Comparison of ENCODE assay signal across 1 cellular context in the genomic region with DNA sequence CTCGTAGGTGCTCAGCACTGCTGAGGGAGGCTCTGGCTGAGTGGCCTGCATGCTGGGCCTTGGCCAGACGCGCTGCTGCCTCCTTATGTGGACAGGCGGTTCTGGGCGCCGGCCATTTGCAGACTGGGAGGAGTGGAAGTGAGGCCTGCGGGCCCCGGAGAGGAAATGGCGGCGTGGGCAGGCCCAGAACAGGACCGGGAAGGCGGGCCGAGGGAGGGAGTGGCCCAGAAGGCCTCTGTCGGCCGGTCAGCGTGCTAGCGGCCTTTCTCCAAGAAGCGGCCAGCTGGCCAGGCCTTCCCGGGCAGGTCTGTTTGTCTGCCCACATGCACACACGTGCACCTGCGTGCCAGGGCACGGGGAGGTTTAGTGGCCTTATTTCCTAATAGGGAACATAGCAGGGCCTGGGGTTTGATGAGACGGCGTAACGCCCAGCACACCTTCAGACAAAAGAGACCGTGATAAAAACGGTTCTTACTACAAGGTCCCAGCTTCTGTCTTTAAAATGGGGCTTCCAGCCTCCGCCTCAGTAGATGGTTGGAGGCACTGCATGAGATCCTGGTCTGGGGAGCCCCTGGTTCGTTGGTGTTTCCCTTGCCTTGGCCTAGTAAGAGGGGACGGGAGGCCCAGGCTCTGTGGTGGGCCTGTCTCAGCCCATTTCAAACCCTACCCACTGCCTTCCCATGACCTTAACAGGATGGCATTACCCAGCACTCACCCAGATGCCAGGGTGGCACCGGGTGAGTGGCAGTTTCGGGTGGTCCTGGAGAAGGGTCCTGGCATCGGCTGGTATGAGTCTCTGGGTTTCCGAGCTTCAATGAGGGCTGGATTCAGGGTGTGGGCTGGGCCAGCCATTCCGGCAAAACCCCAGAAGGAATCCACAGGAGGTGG.
TF ChIP-seq lines count a peak whose summit lies in the region.

No MANE protein-coding gene starts in this region.

TF ChIP-seq in WTC11, 78 proteins besides CTCF, POLR2A, EP300 and RAD21 (continued from another document):
- no peak for TF ChIP-seq ZNF263 (CRISPR knock-in tag; IDR thresholded peaks at IDR 0.05; ENCODE audit: low read depth)
- TF ChIP-seq, protein P1, sequence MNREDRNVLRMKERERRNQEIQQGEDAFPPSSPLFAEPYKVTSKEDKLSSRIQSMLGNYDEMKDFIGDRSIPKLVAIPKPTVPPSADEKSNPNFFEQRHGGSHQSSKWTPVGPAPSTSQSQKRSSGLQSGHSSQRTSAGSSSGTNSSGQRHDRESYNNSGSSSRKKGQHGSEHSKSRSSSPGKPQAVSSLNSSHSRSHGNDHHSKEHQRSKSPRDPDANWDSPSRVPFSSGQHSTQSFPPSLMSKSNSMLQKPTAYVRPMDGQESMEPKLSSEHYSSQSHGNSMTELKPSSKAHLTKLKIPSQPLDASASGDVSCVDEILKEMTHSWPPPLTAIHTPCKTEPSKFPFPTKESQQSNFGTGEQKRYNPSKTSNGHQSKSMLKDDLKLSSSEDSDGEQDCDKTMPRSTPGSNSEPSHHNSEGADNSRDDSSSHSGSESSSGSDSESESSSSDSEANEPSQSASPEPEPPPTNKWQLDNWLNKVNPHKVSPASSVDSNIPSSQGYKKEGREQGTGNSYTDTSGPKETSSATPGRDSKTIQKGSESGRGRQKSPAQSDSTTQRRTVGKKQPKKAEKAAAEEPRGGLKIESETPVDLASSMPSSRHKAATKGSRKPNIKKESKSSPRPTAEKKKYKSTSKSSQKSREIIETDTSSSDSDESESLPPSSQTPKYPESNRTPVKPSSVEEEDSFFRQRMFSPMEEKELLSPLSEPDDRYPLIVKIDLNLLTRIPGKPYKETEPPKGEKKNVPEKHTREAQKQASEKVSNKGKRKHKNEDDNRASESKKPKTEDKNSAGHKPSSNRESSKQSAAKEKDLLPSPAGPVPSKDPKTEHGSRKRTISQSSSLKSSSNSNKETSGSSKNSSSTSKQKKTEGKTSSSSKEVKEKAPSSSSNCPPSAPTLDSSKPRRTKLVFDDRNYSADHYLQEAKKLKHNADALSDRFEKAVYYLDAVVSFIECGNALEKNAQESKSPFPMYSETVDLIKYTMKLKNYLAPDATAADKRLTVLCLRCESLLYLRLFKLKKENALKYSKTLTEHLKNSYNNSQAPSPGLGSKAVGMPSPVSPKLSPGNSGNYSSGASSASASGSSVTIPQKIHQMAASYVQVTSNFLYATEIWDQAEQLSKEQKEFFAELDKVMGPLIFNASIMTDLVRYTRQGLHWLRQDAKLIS (CRISPR knock-in tag; IDR thresholded peaks at IDR 0.05; ENCODE audit: borderline replicate concordance): no peak
- TF ChIP-seq ESRRA (CRISPR knock-in tag; IDR thresholded peaks at IDR 0.05; ENCODE audit: borderline replicate concordance): no peak
- no peak for TF ChIP-seq NFATC4 (CRISPR knock-in tag; IDR thresholded peaks at IDR 0.05)
